Comparison of ENCODE assay signal across 23 cellular contexts in the genomic region with DNA sequence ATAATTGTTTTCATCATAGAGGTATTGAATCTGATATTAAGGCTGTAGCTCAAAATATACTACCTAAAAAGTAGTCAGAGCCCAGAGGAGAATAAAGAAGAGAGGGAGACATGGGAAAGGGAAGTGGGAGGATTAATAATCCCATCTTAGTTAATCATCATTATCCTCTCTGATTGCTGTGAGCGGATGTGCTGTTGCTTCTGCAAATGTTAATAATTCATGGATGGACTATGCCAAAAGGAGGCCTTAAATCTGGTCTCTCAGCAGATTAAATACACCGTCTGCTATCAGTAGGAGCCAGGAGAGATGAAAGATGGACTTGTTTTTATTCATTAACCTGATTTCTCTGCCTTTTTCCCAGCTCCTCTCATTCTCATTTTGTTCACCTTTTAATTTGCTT.
"Had no signal": no experiment of that assay in that cellular context is flagged by ENCODE, and none has a peak within 500 bp of the region (broad histone marks: within the 10 kb centered on the region; RNA-seq: fewer than 3 reads in every experiment).

No MANE protein-coding gene starts in this region.

- H3K36me3 Mint-ChIP-seq: activated naive CD4-positive, alpha-beta T cell treated with anti-CD3 and anti-CD28 coated beads, Interleukin-2, amount 50 U/mL, for 72 hours; WTC11 had no signal

- H3K27ac Mint-ChIP-seq: activated CD8-positive, alpha-beta T cell treated with anti-CD3 and anti-CD28 coated beads for 36 hours; activated naive CD4-positive, alpha-beta T cell treated with anti-CD3 and anti-CD28 coated beads, Interleukin-2, amount 50 U/mL, for 72 hours; activated T-cell treated with anti-CD3 and anti-CD28 coated beads, Interleukin-2, amount 50 U/mL, for 72 hours; nephron progenitor cell; T-helper 17 cell had no signal

- ATAC-seq: activated CD8-positive, alpha-beta T cell treated with anti-CD3 and anti-CD28 coated beads for 36 hours; activated naive CD4-positive, alpha-beta T cell treated with anti-CD3 and anti-CD28 coated beads, Interleukin-2, amount 50 U/mL, for 72 hours; activated T-cell treated with anti-CD3 and anti-CD28 coated beads, Interleukin-2, amount 50 U/mL, for 72 hours; left cardiac atrium; left ventricle myocardium superior; psoas muscle; T-helper 17 cell; WTC11 had no signal

- FAIRE-seq: colon, endometrium, urothelium cell line had no signal

- H3K9me3 Mint-ChIP-seq: activated CD8-positive, alpha-beta T cell treated with anti-CD3 and anti-CD28 coated beads for 36 hours; activated naive CD4-positive, alpha-beta T cell treated with anti-CD3 and anti-CD28 coated beads, Interleukin-2, amount 50 U/mL, for 72 hours; activated T-cell treated with anti-CD3 and anti-CD28 coated beads, Interleukin-2, amount 50 U/mL, for 72 hours; nephron progenitor cell; WTC11 had no signal

- H3K27me3 Mint-ChIP-seq: activated CD8-positive, alpha-beta T cell treated with anti-CD3 and anti-CD28 coated beads for 36 hours; T-helper 17 cell had no signal

- H3K4me3 Mint-ChIP-seq: activated CD8-positive, alpha-beta T cell treated with anti-CD3 and anti-CD28 coated beads for 36 hours; activated T-cell treated with anti-CD3 and anti-CD28 coated beads, Interleukin-2, amount 50 U/mL, for 72 hours; nephron progenitor cell; T-helper 17 cell; WTC11 had no signal

- DNase-seq: activated CD4-positive, alpha-beta T cell treated with anti-CD3 and anti-CD28 coated beads, Interleukin-2, amount 50 U/mL, for 1 hour; activated CD8-positive, alpha-beta T cell treated with anti-CD3 and anti-CD28 coated beads for 36 hours; activated naive CD4-positive, alpha-beta T cell; activated T-cell treated with anti-CD3 and anti-CD28 coated beads, Interleukin-2, amount 50 U/mL, for 72 hours; dermis blood vessel endothelial cell; effector CD4-positive, alpha-beta T cell; esophagus squamous epithelium; foreskin melanocyte; left cardiac atrium; left ventricle myocardium superior; nephron progenitor cell; psoas muscle; stimulated activated CD4-positive, alpha-beta T cell treated with anti-CD3 and anti-CD28 coated beads, Interleukin-2, amount 100 ng/mL, for 24 hours; stimulated activated naive CD4-positive, alpha-beta T cell treated with Interleukin-2 at 50 U/mL for 16 hours; T-helper 17 cell; T1000; testis; transverse colon had no signal
